ENCODE assay signal across 12 cellular contexts in genomic region chr15:62658498-62658897, GRCh38.
DNase-seq lines count a peak whose midpoint lies in the region; ATAC-seq and TF ChIP-seq lines count a peak whose summit lies in the region.
"Had no signal": no experiment of that assay in that cellular context is flagged by ENCODE, and none has a peak within 500 bp of the region (broad histone marks: within the 10 kb centered on the region; RNA-seq: fewer than 3 reads in every experiment).

No MANE protein-coding gene starts in this region.

- no peaks in the 10 kb centered on the region for H3K4me1 Mint-ChIP-seq in activated naive CD4-positive, alpha-beta T cell treated with anti-CD3 and anti-CD28 coated beads for 36 hours (ENCODE audit: low read depth)
- H3K4me1 Mint-ChIP-seq in dendritic cell treated with granulocyte-macrophage colony-stimulating factor and Interleukin-4, amounts not matched to agents 40 ng/mL and 50 ng/mL, for 4 days (ENCODE audit: low read depth), result peaks cover 47% of the 10 kb centered on the region
- no peaks in the 10 kb centered on the region for H3K4me1 Mint-ChIP-seq in stimulated activated naive B cell treated with anti-CD40 and anti-IgM and Interleukin-4, amounts not matched to agents 10 μg/mL and 1 μg/mL and 100 μg/mL, for 72 hours
- H3K4me1 Mint-ChIP-seq in osteocyte (ENCODE audit: unreplicated experiment), result no peaks in the 10 kb centered on the region

- H3K27me3 Mint-ChIP-seq in activated naive CD4-positive, alpha-beta T cell treated with anti-CD3 and anti-CD28 coated beads for 36 hours (ENCODE audit: low read depth), result peaks cover 1% of the 10 kb centered on the region
- H3K27me3 Mint-ChIP-seq in dendritic cell treated with granulocyte-macrophage colony-stimulating factor and Interleukin-4, amounts not matched to agents 40 ng/mL and 50 ng/mL, for 4 days, result no peaks in the 10 kb centered on the region
- no peaks in the 10 kb centered on the region for H3K27me3 Mint-ChIP-seq in stimulated activated naive B cell treated with anti-CD40 and anti-IgM and Interleukin-4, amounts not matched to agents 10 μg/mL and 1 μg/mL and 100 μg/mL, for 72 hours
- no peaks in the 10 kb centered on the region for H3K27me3 Mint-ChIP-seq in osteocyte (ENCODE audit: unreplicated experiment)

- CTCF ChIA-PET in activated naive CD4-positive, alpha-beta T cell treated with anti-CD3 and anti-CD28 coated beads for 36 hours (lab: Charles Lee), result interaction anchor here (0.6 kb wide), 1 partner anchor 65 kb away, joined by 3 read pairs; no protein-coding TSS in a partner anchor

- TF ChIP-seq CTCF in osteocyte (IDR thresholded peaks at IDR 0.05), result no peak

- intact Hi-C loops in activated naive CD4-positive, alpha-beta T cell treated with anti-CD3 and anti-CD28 coated beads for 36 hours (cut with micrococcal nuclease), result no loop called here
- intact Hi-C loops in dendritic cell treated with granulocyte-macrophage colony-stimulating factor and Interleukin-4, amounts not matched to agents 40 ng/mL and 50 ng/mL, for 4 days (cut with micrococcal nuclease), result no loop called here

- H3K27ac Mint-ChIP-seq in activated naive CD4-positive, alpha-beta T cell treated with anti-CD3 and anti-CD28 coated beads, Interleukin-2, amount 50 U/mL, for 72 hours, result no peak overlapping the region
- no peak overlapping the region for H3K27ac Mint-ChIP-seq in activated naive CD4-positive, alpha-beta T cell treated with anti-CD3 and anti-CD28 coated beads for 36 hours
- peak overlapping the region; percentile 79 for H3K27ac Mint-ChIP-seq in dendritic cell treated with granulocyte-macrophage colony-stimulating factor and Interleukin-4, amounts not matched to agents 40 ng/mL and 50 ng/mL, for 4 days
- no peak overlapping the region for H3K27ac Mint-ChIP-seq in stimulated activated naive B cell treated with anti-CD40 and anti-IgM and Interleukin-4, amounts not matched to agents 10 μg/mL and 1 μg/mL and 100 μg/mL, for 72 hours
- no peak overlapping the region for H3K27ac Mint-ChIP-seq in osteocyte (ENCODE audit: unreplicated experiment)
- H3K27ac Mint-ChIP-seq: endodermal cell had no signal

- DNase-seq in activated naive CD4-positive, alpha-beta T cell treated with anti-CD3 and anti-CD28 coated beads, Interleukin-2, amount 50 U/mL, for 72 hours (ENCODE audit: low spot score in 2 of 2), result no peak
- DNase-seq in activated naive CD4-positive, alpha-beta T cell treated with anti-CD3 and anti-CD28 coated beads for 36 hours, result no peak
- no peak for DNase-seq in stimulated activated naive B cell treated with anti-CD40 and anti-IgM and Interleukin-4, amounts not matched to agents 10 μg/mL and 1 μg/mL and 100 μg/mL, for 72 hours
- DNase-seq in kidney tubule cell (ENCODE audit: low spot score), result no peak
- no peak for DNase-seq in osteocyte (ENCODE audit: extremely low spot score, unreplicated experiment)
- DNase-seq: activated naive CD4-positive, alpha-beta T cell; endodermal cell; NCI-H1694 treated with DMSO at 0.1 percent for 48 hours; retina had no signal

- no peaks in the 10 kb centered on the region for H3K9me3 Mint-ChIP-seq in activated naive CD4-positive, alpha-beta T cell treated with anti-CD3 and anti-CD28 coated beads, Interleukin-2, amount 50 U/mL, for 72 hours
- H3K9me3 Mint-ChIP-seq in activated naive CD4-positive, alpha-beta T cell treated with anti-CD3 and anti-CD28 coated beads for 36 hours, result no peaks in the 10 kb centered on the region
- no peaks in the 10 kb centered on the region for H3K9me3 Mint-ChIP-seq in dendritic cell treated with granulocyte-macrophage colony-stimulating factor and Interleukin-4, amounts not matched to agents 40 ng/mL and 50 ng/mL, for 4 days
- no peaks in the 10 kb centered on the region for H3K9me3 Mint-ChIP-seq in stimulated activated naive B cell treated with anti-CD40 and anti-IgM and Interleukin-4, amounts not matched to agents 10 μg/mL and 1 μg/mL and 100 μg/mL, for 72 hours
- H3K9me3 Mint-ChIP-seq in osteocyte (ENCODE audit: unreplicated experiment), result no peaks in the 10 kb centered on the region

- H3K36me3 Mint-ChIP-seq in activated naive CD4-positive, alpha-beta T cell treated with anti-CD3 and anti-CD28 coated beads, Interleukin-2, amount 50 U/mL, for 72 hours, result no peaks in the 10 kb centered on the region
- H3K36me3 Mint-ChIP-seq in activated naive CD4-positive, alpha-beta T cell treated with anti-CD3 and anti-CD28 coated beads for 36 hours (ENCODE audit: low read depth), result no peaks in the 10 kb centered on the region
- H3K36me3 Mint-ChIP-seq in dendritic cell treated with granulocyte-macrophage colony-stimulating factor and Interleukin-4, amounts not matched to agents 40 ng/mL and 50 ng/mL, for 4 days (ENCODE audit: low read depth), result peaks cover 48% of the 10 kb centered on the region
- H3K36me3 Mint-ChIP-seq in stimulated activated naive B cell treated with anti-CD40 and anti-IgM and Interleukin-4, amounts not matched to agents 10 μg/mL and 1 μg/mL and 100 μg/mL, for 72 hours, result no peaks in the 10 kb centered on the region
- peaks cover 9% of the 10 kb centered on the region for H3K36me3 Mint-ChIP-seq in osteocyte (ENCODE audit: unreplicated experiment)

- no peak overlapping the region for H3K4me3 Mint-ChIP-seq in activated naive CD4-positive, alpha-beta T cell treated with anti-CD3 and anti-CD28 coated beads for 36 hours
- H3K4me3 Mint-ChIP-seq in dendritic cell treated with granulocyte-macrophage colony-stimulating factor and Interleukin-4, amounts not matched to agents 40 ng/mL and 50 ng/mL, for 4 days, result no peak overlapping the region
- H3K4me3 Mint-ChIP-seq in stimulated activated naive B cell treated with anti-CD40 and anti-IgM and Interleukin-4, amounts not matched to agents 10 μg/mL and 1 μg/mL and 100 μg/mL, for 72 hours, result no peak overlapping the region
- H3K4me3 Mint-ChIP-seq in osteocyte (ENCODE audit: unreplicated experiment), result no peak overlapping the region
- H3K4me3 Mint-ChIP-seq: endodermal cell had no signal

- ATAC-seq in activated naive CD4-positive, alpha-beta T cell treated with anti-CD3 and anti-CD28 coated beads, Interleukin-2, amount 50 U/mL, for 72 hours, result peak; percentile 40 to 56
- peak; percentile 63 for ATAC-seq in HG03442 (IDR thresholded peaks at IDR 0.05; ENCODE audit: unreplicated experiment)
- peak; percentile 43 to 50 for ATAC-seq in stimulated activated naive B cell treated with anti-CD40 and anti-IgM and Interleukin-4, amounts not matched to agents 10 μg/mL and 1 μg/mL and 100 μg/mL, for 72 hours (replicated peaks)
- ATAC-seq in GM21390 (IDR thresholded peaks at IDR 0.05; ENCODE audit: unreplicated experiment), result no peak
